2 cellular contexts compared by ENCODE assay signal in the genomic region with DNA sequence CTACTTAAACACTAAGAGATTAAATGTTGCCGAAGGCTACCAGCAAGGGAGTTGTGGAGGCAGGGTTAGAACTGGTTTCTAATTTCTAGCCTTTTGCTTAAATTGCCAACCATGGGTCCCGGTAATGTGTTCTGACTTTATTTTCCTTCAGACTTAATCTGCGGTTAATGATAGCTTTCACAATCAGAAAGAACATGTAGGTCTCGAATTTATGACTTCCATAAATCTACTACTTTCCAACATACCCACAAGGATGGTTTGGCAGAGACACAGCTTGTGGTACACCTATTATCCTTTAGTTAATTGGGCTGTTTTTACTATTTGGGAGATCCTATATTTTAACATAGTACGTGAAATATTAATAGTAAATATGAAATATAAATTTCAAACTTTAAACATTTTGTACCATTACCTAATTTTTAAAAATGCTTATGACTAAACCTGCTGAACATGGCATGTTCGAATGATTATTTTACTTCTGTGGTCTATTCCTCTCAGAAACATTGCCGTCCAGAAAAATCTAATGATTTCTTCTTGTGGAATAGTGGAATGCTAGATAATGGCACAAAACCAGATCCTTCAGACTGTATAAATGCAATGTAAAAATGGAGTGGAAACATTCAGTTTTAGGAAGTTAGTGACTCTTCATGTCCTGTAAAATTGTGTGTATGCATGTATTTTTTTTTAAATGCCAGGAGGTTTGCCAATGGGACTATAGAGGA.
TF ChIP-seq lines count a peak whose summit lies in the region.

No MANE protein-coding gene starts in this region.

TF ChIP-seq in HEK293, 187 proteins besides CTCF, POLR2A, EP300 and RAD21:
- TF ChIP-seq ZNF169 (tag by site-specific recombination; IDR thresholded peaks at IDR 0.05) (no peak), SP7 (tag by site-specific recombination; IDR thresholded peaks at IDR 0.05) (peak; percentile 50; the same call in 1 of the 2 replicates)

TF ChIP-seq in IMR-90, 13 proteins besides CTCF, POLR2A, EP300 and RAD21:
- TF ChIP-seq FOS (IDR thresholded peaks at IDR 0.05; ENCODE audit: low read depth, low read length) (no peak), CEBPB (IDR thresholded peaks at IDR 0.05; ENCODE audit: low read depth, low read length) (no peak), SMC3 (IDR thresholded peaks at IDR 0.05; ENCODE audit: low read depth, low read length) (no peak), CHD1 (IDR thresholded peaks at IDR 0.05; ENCODE audit: low read depth, low read length) (no peak), NFE2L2 (IDR thresholded peaks at IDR 0.05; ENCODE audit: low read depth, low read length) (no peak), BHLHE40 (IDR thresholded peaks at IDR 0.05; ENCODE audit: low read depth, low read length) (no peak), RCOR1 (IDR thresholded peaks at IDR 0.05; ENCODE audit: insufficient replicate concordance, low read length) (no peak), RFX5 (IDR thresholded peaks at IDR 0.05; ENCODE audit: low read depth, low read length) (no peak), MAFK (IDR thresholded peaks at IDR 0.05; ENCODE audit: low read depth, low read length) (no peak), MXI1 (IDR thresholded peaks at IDR 0.05; ENCODE audit: borderline replicate concordance, low read depth, low read length) (no peak)
- TF ChIP-seq, protein P1, sequence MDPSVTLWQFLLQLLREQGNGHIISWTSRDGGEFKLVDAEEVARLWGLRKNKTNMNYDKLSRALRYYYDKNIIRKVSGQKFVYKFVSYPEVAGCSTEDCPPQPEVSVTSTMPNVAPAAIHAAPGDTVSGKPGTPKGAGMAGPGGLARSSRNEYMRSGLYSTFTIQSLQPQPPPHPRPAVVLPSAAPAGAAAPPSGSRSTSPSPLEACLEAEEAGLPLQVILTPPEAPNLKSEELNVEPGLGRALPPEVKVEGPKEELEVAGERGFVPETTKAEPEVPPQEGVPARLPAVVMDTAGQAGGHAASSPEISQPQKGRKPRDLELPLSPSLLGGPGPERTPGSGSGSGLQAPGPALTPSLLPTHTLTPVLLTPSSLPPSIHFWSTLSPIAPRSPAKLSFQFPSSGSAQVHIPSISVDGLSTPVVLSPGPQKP (IDR thresholded peaks at IDR 0.05; ENCODE audit: borderline replicate concordance, low read depth, low read length): no peak
- TF ChIP-seq, protein P2, sequence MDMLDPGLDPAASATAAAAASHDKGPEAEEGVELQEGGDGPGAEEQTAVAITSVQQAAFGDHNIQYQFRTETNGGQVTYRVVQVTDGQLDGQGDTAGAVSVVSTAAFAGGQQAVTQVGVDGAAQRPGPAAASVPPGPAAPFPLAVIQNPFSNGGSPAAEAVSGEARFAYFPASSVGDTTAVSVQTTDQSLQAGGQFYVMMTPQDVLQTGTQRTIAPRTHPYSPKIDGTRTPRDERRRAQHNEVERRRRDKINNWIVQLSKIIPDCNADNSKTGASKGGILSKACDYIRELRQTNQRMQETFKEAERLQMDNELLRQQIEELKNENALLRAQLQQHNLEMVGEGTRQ (IDR thresholded peaks at IDR 0.05; ENCODE audit: low read depth, low read length): no peak
